ENCODE assay signal across 8 cellular contexts in the genomic region with DNA sequence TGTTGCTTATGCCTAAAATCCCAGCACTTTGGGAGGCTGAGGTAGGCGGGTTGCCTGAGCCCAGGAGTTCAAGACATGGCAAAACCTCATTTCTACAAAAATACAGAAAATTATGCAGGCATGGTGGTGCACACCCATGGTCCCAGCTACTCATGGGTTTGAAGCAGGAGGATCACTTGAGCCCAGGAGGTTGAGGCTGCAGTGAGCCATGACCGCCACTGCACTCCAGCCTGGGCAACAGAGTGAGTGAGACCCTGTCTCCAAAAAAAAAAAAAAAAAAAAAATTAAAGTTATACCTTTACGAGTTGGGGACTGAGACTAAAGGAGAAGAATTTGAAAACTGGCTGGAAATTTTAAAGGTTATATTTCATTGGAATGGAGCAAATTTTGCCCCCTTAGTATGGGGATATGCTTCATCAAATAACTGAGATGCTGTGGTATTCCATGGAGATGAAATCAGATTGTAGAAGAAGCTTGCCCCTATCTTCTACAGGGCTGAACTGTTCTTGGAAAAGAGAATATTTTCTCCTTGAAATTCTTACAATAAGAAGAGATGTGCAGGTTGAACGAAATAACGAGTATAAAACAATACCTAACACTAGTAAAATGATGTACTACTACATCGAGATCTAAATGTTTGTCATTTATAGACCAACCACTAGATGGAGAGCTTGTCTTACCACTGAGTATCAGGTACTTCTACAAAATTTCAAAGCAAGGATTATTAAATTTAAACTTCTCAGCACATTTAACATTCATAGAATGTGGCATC.
DNase-seq lines count a peak whose midpoint lies in the region; ATAC-seq and TF ChIP-seq lines count a peak whose summit lies in the region.

No MANE protein-coding gene starts in this region.

- peaks cover 4% of the 10 kb centered on the region for H3K4me1 Mint-ChIP-seq in activated naive CD8-positive, alpha-beta T cell treated with anti-CD3 and anti-CD28 coated beads, Interleukin-2, amount 50 U/mL, for 24 hours
- no peaks in the 10 kb centered on the region for H3K4me1 Mint-ChIP-seq in stimulated activated naive CD8-positive, alpha-beta T cell treated with anti-CD3 and anti-CD28 coated beads, Interleukin-15, amount 100 ng/mL, for 72 hours

- TF ChIP-seq CTCF in GM12874 (IDR thresholded peaks at IDR 0.05; ENCODE audit: insufficient read depth, low read depth, low read length): peak; percentile 36; the same call in 1 of the 2 replicates

- H3K4me3 Mint-ChIP-seq in activated naive CD8-positive, alpha-beta T cell treated with anti-CD3 and anti-CD28 coated beads, Interleukin-2, amount 50 U/mL, for 24 hours: no peak overlapping the region
- no peak overlapping the region for H3K4me3 Mint-ChIP-seq in stimulated activated naive CD8-positive, alpha-beta T cell treated with anti-CD3 and anti-CD28 coated beads, Interleukin-15, amount 100 ng/mL, for 72 hours

- H3K27ac Mint-ChIP-seq in activated naive CD8-positive, alpha-beta T cell treated with anti-CD3 and anti-CD28 coated beads, Interleukin-2, amount 50 U/mL, for 24 hours: no peak overlapping the region
- no peak overlapping the region for H3K27ac Mint-ChIP-seq in stimulated activated naive CD8-positive, alpha-beta T cell treated with anti-CD3 and anti-CD28 coated beads, Interleukin-15, amount 100 ng/mL, for 72 hours

- no peaks in the 10 kb centered on the region for H3K27me3 Mint-ChIP-seq in activated naive CD8-positive, alpha-beta T cell treated with anti-CD3 and anti-CD28 coated beads, Interleukin-2, amount 50 U/mL, for 24 hours
- no peaks in the 10 kb centered on the region for H3K27me3 Mint-ChIP-seq in stimulated activated naive CD8-positive, alpha-beta T cell treated with anti-CD3 and anti-CD28 coated beads, Interleukin-15, amount 100 ng/mL, for 72 hours

- ATAC-seq in HG02938 (IDR thresholded peaks at IDR 0.05; ENCODE audit: unreplicated experiment): peak; percentile 77
- ATAC-seq in activated naive CD8-positive, alpha-beta T cell treated with anti-CD3 and anti-CD28 coated beads, Interleukin-2, amount 50 U/mL, for 24 hours: peak; percentile 72
- ATAC-seq in stimulated activated naive CD8-positive, alpha-beta T cell treated with anti-CD3 and anti-CD28 coated beads, Interleukin-15, amount 100 ng/mL, for 72 hours: peak; percentile 76

- no peaks in the 10 kb centered on the region for H3K36me3 Mint-ChIP-seq in activated naive CD8-positive, alpha-beta T cell treated with anti-CD3 and anti-CD28 coated beads, Interleukin-2, amount 50 U/mL, for 24 hours (ENCODE audit: low read depth)

- H3K9me3 Mint-ChIP-seq in activated naive CD8-positive, alpha-beta T cell treated with anti-CD3 and anti-CD28 coated beads, Interleukin-2, amount 50 U/mL, for 24 hours: no peaks in the 10 kb centered on the region
- no peaks in the 10 kb centered on the region for H3K9me3 Mint-ChIP-seq in stimulated activated naive CD8-positive, alpha-beta T cell treated with anti-CD3 and anti-CD28 coated beads, Interleukin-15, amount 100 ng/mL, for 72 hours

- peak; percentile 56 for DNase-seq in AG08395 (ENCODE audit: low spot score)
- peak; percentile 39 for DNase-seq in NCI-H2081 treated with DMSO at 0.1 percent for 48 hours (lab: John Stamatoyannopoulos, UW)
- no peak for DNase-seq in activated naive CD8-positive, alpha-beta T cell treated with anti-CD3 and anti-CD28 coated beads, Interleukin-2, amount 50 U/mL, for 24 hours
- peak; percentile 25 for DNase-seq in iPS DF 4.7 (ENCODE audit: extremely low read depth, low spot score)
- DNase-seq in stimulated activated naive CD8-positive, alpha-beta T cell treated with anti-CD3 and anti-CD28 coated beads, Interleukin-15, amount 100 ng/mL, for 72 hours: no peak
- no peak for DNase-seq in COLO668 (lab: John Stamatoyannopoulos, UW; ENCODE audit: unreplicated experiment)

Comparison
In these comparisons a context has a peak if more than half of its experiments do, and no peak if none do; other contexts are left out.
1. DNase-seq: peak in AG08395 (single experiment), NCI-H2081 treated with DMSO at 0.1 percent for 48 hours (single experiment) and iPS DF 4.7 (single experiment); none in activated naive CD8-positive, alpha-beta T cell treated with anti-CD3 and anti-CD28 coated beads, Interleukin-2, amount 50 U/mL, for 24 hours (single experiment), stimulated activated naive CD8-positive, alpha-beta T cell treated with anti-CD3 and anti-CD28 coated beads, Interleukin-15, amount 100 ng/mL, for 72 hours (0 of 2) and COLO668 (single experiment).
2. Peak in every context shown above with its lines, with median percentiles within 50 percentile points of each other: ATAC-seq.